Comparison of ENCODE assay signal across 29 cellular contexts in the genomic region with DNA sequence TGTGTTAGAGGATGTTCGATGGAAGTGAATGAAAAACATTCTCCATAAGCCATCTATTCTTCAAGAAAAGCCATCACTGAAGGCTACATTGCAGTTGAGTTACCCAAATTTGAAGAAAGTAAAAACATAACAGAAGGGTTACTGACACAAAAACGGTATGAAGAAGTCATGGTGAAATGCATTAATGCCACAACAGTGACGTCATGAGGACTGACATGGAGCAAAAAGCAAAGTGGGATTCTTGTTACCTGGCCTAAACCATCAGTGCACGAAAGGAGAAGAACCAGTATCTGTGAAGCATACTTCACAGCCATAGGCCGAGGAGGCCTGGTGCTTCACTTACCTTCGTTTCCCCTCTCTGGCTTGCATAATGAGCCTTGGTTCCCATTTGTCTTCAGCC. TPM values are rescaled to one million over a fixed set of nuclear protein-coding genes. Genes with fewer than 3 reads are reported as not detected.
"Had no signal": no experiment of that assay in that cellular context is flagged by ENCODE, and none has a peak within 500 bp of the region (broad histone marks: within the 10 kb centered on the region; RNA-seq: fewer than 3 reads in every experiment).

No MANE protein-coding gene starts in this region.

- H3K27me3 ChIP-seq: brain microvascular endothelial cell had no signal

- H3K27ac ChIP-seq: brain microvascular endothelial cell, coronary artery, dorsolateral prefrontal cortex, VCaP had no signal

- DNase-seq: activated CD4-positive, alpha-beta T cell treated with anti-CD3 and anti-CD28 coated beads for 48 hours; activated CD4-positive, alpha-beta T cell treated with anti-CD3 and anti-CD28 coated beads, Interleukin-2, amount 50 U/mL, for 1 hour; activated CD4-positive, alpha-beta T cell treated with anti-CD3 and anti-CD28 coated beads, Interleukin-2, amount 50 U/mL, for 48 hours; activated CD8-positive, alpha-beta memory T cell treated with anti-CD3 and anti-CD28 coated beads for 24 hours; activated CD8-positive, alpha-beta T cell treated with anti-CD3 and anti-CD28 coated beads for 36 hours; activated effector memory CD4-positive, alpha-beta T cell treated with Interleukin-2 at 50 U/mL for 16 hours; activated gamma-delta T cell treated with Interleukin-2 at 50 U/mL for 16 hours; activated naive CD4-positive, alpha-beta T cell treated with anti-CD3 and anti-CD28 coated beads, Interleukin-2, amount 50 U/mL, for 16 hours; activated naive CD4-positive, alpha-beta T cell treated with Interleukin-2 at 50 U/mL for 16 hours; activated T-cell treated with anti-CD3 and anti-CD28 coated beads, Interleukin-2, amount 50 U/mL, for 4 hours; amniotic stem cell; anterior cingulate cortex; brain microvascular endothelial cell; dorsolateral prefrontal cortex; effector memory CD4-positive, alpha-beta T cell; endodermal cell; foreskin fibroblast; head of caudate nucleus; T-helper 2 cell had no signal

- ATAC-seq: activated CD8-positive, alpha-beta T cell treated with anti-CD3 and anti-CD28 coated beads for 36 hours; activated T-cell treated with anti-CD3 and anti-CD28 coated beads, Interleukin-2, amount 50 U/mL, for 4 hours; activated T-helper 17 cell treated with anti-CD3 and anti-CD28 coated beads, Interleukin-2, amount 50 U/mL, for 72 hours; esophagus mucosa; WTC11 had no signal

- H3K4me3 ChIP-seq: coronary artery, dorsolateral prefrontal cortex had no signal

- H3K36me3 ChIP-seq: brain microvascular endothelial cell had no signal

- FAIRE-seq: astrocyte, bronchial epithelial cell, frontal cortex had no signal

RNA-seq across cellular contexts. Expression of a gene that starts 58.7 kb away (rescaled TPM):
- total RNA-seq: astrocyte, bronchial epithelial cell, cardiac septum, endodermal cell, epithelial cell of proximal tubule, esophagus mucosa, WTC11 had no signal
